In genomic region chr9:88418715-88419540, GRCh38 we compare ENCODE assay signal across 9 cellular contexts.
A peak's percentile ranks its signal among the peaks of the same experiment; 100 is the strongest.
DNase-seq lines count a peak whose midpoint lies in the region; ATAC-seq and TF ChIP-seq lines count a peak whose summit lies in the region.
"Had no signal": no experiment of that assay in that cellular context is flagged by ENCODE, and none has a peak within 500 bp of the region (broad histone marks: within the 10 kb centered on the region; RNA-seq: fewer than 3 reads in every experiment).

No MANE protein-coding gene starts in this region.

- in situ Hi-C loops in brain microvascular endothelial cell (cut with HindIII; ENCODE audit: low pct_ligation_motif_present, low sequenced_read_pairs) = no loop called here

- H3K27ac ChIP-seq in brain microvascular endothelial cell = peak overlapping the region; percentile 11

- no peak for TF ChIP-seq CTCF in brain microvascular endothelial cell (IDR thresholded peaks at IDR 0.05; ENCODE audit: low read depth, low read length, missing control alignments)

- H3K4me3 ChIP-seq in brain microvascular endothelial cell (ENCODE audit: low read depth, low read length) = no peak overlapping the region

- no peaks in the 10 kb centered on the region for H3K27me3 ChIP-seq in brain microvascular endothelial cell (replicated peaks)

- peak; percentile 56 for DNase-seq in activated CD4-positive, alpha-beta T cell treated with anti-CD3 and anti-CD28 coated beads for 48 hours
- DNase-seq in activated CD4-positive, alpha-beta T cell treated with anti-CD3 and anti-CD28 coated beads for 4 hours = no peak
- peak; percentile 75 for DNase-seq in RKO (ENCODE audit: low spot score)
- DNase-seq in brain microvascular endothelial cell = peak; percentile 45
- DNase-seq in stimulated activated CD4-positive, alpha-beta T cell treated with anti-CD3 and anti-CD28 coated beads, Interleukin-4, amount 100 ng/mL, for 24 hours = peak; percentile 36
- no peak for DNase-seq in activated effector memory CD4-positive, alpha-beta T cell treated with anti-CD3 and anti-CD28 coated beads, Interleukin-2, amount 50 U/mL, for 16 hours
- DNase-seq in hepatic stellate cell (ENCODE audit: low spot score) = no peak
- DNase-seq: NCI-H510A treated with DMSO at 0.1 percent for 48 hours had no signal

- ATAC-seq in HG03025 (IDR thresholded peaks at IDR 0.05; ENCODE audit: low FRiP score, unreplicated experiment) = no peak

- H3K36me3 ChIP-seq in brain microvascular endothelial cell (replicated peaks) = peaks cover 4% of the 10 kb centered on the region

Comparison
In these comparisons a context has a peak if more than half of its experiments do, and no peak if none do; other contexts are left out.
1. DNase-seq: peak in activated CD4-positive, alpha-beta T cell treated with anti-CD3 and anti-CD28 coated beads for 48 hours (single experiment), RKO (single experiment), brain microvascular endothelial cell (single experiment) and stimulated activated CD4-positive, alpha-beta T cell treated with anti-CD3 and anti-CD28 coated beads, Interleukin-4, amount 100 ng/mL, for 24 hours (single experiment); none in activated CD4-positive, alpha-beta T cell treated with anti-CD3 and anti-CD28 coated beads for 4 hours (0 of 2), activated effector memory CD4-positive, alpha-beta T cell treated with anti-CD3 and anti-CD28 coated beads, Interleukin-2, amount 50 U/mL, for 16 hours (single experiment) and hepatic stellate cell (single experiment).